In the genomic region with DNA sequence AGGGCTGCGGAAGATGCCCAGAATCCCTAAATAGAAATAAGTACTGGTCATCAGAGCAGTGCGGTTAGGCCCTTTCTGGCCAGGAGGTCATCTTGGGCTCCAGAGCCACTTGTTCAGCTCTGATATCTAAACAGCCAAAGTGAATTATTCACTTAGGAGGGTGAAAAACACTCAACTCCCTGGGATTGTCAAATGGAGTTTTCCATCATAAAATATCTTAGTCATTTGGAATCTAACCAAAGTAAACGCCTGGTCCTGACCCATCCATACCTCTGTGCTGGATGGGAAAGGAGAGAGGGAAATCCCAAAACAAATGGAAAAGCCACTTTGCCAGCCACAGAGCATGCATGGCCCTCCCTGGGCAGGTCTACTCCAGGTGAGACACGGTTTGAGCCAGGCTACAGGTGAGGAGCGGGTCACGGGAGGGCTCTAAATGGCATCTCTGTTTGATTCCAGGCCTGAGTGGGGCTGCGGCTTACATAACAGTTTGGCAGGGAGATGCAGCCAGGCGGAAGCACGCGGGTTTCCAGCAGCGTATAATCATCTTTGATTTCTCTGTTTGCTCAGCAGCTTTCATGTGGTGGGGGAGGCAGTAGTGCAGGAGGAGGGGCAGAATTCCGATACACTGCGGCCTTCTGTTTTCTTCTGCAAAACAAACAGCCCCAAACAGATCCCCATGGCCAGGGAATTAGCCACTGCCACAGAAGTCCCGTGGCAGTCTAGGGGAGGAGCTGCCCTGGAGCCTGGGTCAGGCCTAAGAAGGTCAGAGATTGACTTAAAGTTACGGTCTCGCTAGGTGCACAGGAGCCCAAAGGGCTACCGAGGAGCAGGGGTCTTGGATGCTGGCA, we compare ENCODE assay signal across 1 cellular context.
A peak's percentile ranks its signal among the peaks of the same experiment; 100 is the strongest.
TF ChIP-seq lines count a peak whose summit lies in the region.

No MANE protein-coding gene starts in this region.

TF ChIP-seq in HepG2, 621 proteins besides CTCF, POLR2A, EP300 and RAD21 (continued from another document and continues in another):
- TF ChIP-seq, protein P1, sequence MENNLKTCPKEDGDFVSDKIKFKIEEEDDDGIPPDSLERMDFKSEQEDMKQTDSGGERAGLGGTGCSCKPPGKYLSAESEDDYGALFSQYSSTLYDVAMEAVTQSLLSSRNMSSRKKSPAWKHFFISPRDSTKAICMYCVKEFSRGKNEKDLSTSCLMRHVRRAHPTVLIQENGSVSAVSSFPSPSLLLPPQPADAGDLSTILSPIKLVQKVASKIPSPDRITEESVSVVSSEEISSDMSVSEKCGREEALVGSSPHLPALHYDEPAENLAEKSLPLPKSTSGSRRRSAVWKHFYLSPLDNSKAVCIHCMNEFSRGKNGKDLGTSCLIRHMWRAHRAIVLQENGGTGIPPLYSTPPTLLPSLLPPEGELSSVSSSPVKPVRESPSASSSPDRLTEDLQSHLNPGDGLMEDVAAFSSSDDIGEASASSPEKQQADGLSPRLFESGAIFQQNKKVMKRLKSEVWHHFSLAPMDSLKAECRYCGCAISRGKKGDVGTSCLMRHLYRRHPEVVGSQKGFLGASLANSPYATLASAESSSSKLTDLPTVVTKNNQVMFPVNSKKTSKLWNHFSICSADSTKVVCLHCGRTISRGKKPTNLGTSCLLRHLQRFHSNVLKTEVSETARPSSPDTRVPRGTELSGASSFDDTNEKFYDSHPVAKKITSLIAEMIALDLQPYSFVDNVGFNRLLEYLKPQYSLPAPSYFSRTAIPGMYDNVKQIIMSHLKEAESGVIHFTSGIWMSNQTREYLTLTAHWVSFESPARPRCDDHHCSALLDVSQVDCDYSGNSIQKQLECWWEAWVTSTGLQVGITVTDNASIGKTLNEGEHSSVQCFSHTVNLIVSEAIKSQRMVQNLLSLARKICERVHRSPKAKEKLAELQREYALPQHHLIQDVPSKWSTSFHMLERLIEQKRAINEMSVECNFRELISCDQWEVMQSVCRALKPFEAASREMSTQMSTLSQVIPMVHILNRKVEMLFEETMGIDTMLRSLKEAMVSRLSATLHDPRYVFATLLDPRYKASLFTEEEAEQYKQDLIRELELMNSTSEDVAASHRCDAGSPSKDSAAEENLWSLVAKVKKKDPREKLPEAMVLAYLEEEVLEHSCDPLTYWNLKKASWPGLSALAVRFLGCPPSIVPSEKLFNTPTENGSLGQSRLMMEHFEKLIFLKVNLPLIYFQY (CRISPR knock-in tag; IDR thresholded peaks at IDR 0.05; ENCODE audit: borderline replicate concordance): no peak
- TF ChIP-seq ZNF34 (CRISPR knock-in tag; IDR thresholded peaks at IDR 0.05; ENCODE audit: borderline replicate concordance) (0 out of 2 replicates have a peak, but pooled peaks have one; percentile 74), ZNF567 (CRISPR knock-in tag; IDR thresholded peaks at IDR 0.05; ENCODE audit: borderline replicate concordance) (no peak), HNRNPLL (IDR thresholded peaks at IDR 0.05; ENCODE audit: low read depth, low read length, poor library complexity, severe bottlenecking) (no peak), ZNF124 (CRISPR knock-in tag; IDR thresholded peaks at IDR 0.05) (no peak), MAZ (IDR thresholded peaks at IDR 0.05; ENCODE audit: borderline replicate concordance, low read depth, low read length) (no peak), MAZ (CRISPR knock-in tag; IDR thresholded peaks at IDR 0.05; ENCODE audit: low read depth) (no peak), PBX3 (CRISPR knock-in tag; IDR thresholded peaks at IDR 0.05; ENCODE audit: borderline replicate concordance) (no peak), TEF (CRISPR knock-in tag; IDR thresholded peaks at IDR 0.05) (peak; percentile 82; the same call in 1 of the 2 replicates), SMYD3 (CRISPR knock-in tag; IDR thresholded peaks at IDR 0.05) (no peak), ATRX (CRISPR knock-in tag; IDR thresholded peaks at IDR 0.05; ENCODE audit: borderline replicate concordance) (no peak), SOX6 (IDR thresholded peaks at IDR 0.05) (no peak), SOX6 (CRISPR knock-in tag; IDR thresholded peaks at IDR 0.05) (peak; percentile 94), ZNF136 (CRISPR knock-in tag; IDR thresholded peaks at IDR 0.05; ENCODE audit: low read depth) (no peak), KAT8 (CRISPR knock-in tag; IDR thresholded peaks at IDR 0.05) (no peak), KLF16 (CRISPR knock-in tag; IDR thresholded peaks at IDR 0.05) (peak in 1 of 2 experiments; percentile 35; a peak in 1 of 4 replicates), ZNF614 (CRISPR knock-in tag; IDR thresholded peaks at IDR 0.05; ENCODE audit: borderline replicate concordance) (peak; percentile 46; the same call in 1 of the 2 replicates), CREM (IDR thresholded peaks at IDR 0.05) (peak; percentile 70), CREM (CRISPR knock-in tag; IDR thresholded peaks at IDR 0.05) (no peak), ZNF138 (CRISPR knock-in tag; IDR thresholded peaks at IDR 0.05; ENCODE audit: low read depth) (no peak), HDAC6 (IDR thresholded peaks at IDR 0.05; ENCODE audit: low read depth, low read length) (no peak), KMT2B (CRISPR knock-in tag; IDR thresholded peaks at IDR 0.05) (no peak), MAF1 (CRISPR knock-in tag; IDR thresholded peaks at IDR 0.05; ENCODE audit: borderline replicate concordance) (no peak), ZNF230 (CRISPR knock-in tag; IDR thresholded peaks at IDR 0.05) (0 out of 2 replicates have a peak, but pooled peaks have one; percentile 26), SIX1 (CRISPR knock-in tag; IDR thresholded peaks at IDR 0.05; ENCODE audit: borderline replicate concordance) (peak; percentile 78), ZNF253 (CRISPR knock-in tag; IDR thresholded peaks at IDR 0.05; ENCODE audit: borderline replicate concordance) (no peak), ZNF512 (CRISPR knock-in tag; IDR thresholded peaks at IDR 0.05) (no peak), ZNF576 (CRISPR knock-in tag; IDR thresholded peaks at IDR 0.05) (no peak), FOSL1 (CRISPR knock-in tag; IDR thresholded peaks at IDR 0.05; ENCODE audit: borderline replicate concordance) (no peak)
- TF ChIP-seq, protein P2, sequence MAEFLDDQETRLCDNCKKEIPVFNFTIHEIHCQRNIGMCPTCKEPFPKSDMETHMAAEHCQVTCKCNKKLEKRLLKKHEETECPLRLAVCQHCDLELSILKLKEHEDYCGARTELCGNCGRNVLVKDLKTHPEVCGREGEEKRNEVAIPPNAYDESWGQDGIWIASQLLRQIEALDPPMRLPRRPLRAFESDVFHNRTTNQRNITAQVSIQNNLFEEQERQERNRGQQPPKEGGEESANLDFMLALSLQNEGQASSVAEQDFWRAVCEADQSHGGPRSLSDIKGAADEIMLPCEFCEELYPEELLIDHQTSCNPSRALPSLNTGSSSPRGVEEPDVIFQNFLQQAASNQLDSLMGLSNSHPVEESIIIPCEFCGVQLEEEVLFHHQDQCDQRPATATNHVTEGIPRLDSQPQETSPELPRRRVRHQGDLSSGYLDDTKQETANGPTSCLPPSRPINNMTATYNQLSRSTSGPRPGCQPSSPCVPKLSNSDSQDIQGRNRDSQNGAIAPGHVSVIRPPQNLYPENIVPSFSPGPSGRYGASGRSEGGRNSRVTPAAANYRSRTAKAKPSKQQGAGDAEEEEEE (CRISPR knock-in tag; IDR thresholded peaks at IDR 0.05; ENCODE audit: borderline replicate concordance): no peak
- TF ChIP-seq, protein P3, sequence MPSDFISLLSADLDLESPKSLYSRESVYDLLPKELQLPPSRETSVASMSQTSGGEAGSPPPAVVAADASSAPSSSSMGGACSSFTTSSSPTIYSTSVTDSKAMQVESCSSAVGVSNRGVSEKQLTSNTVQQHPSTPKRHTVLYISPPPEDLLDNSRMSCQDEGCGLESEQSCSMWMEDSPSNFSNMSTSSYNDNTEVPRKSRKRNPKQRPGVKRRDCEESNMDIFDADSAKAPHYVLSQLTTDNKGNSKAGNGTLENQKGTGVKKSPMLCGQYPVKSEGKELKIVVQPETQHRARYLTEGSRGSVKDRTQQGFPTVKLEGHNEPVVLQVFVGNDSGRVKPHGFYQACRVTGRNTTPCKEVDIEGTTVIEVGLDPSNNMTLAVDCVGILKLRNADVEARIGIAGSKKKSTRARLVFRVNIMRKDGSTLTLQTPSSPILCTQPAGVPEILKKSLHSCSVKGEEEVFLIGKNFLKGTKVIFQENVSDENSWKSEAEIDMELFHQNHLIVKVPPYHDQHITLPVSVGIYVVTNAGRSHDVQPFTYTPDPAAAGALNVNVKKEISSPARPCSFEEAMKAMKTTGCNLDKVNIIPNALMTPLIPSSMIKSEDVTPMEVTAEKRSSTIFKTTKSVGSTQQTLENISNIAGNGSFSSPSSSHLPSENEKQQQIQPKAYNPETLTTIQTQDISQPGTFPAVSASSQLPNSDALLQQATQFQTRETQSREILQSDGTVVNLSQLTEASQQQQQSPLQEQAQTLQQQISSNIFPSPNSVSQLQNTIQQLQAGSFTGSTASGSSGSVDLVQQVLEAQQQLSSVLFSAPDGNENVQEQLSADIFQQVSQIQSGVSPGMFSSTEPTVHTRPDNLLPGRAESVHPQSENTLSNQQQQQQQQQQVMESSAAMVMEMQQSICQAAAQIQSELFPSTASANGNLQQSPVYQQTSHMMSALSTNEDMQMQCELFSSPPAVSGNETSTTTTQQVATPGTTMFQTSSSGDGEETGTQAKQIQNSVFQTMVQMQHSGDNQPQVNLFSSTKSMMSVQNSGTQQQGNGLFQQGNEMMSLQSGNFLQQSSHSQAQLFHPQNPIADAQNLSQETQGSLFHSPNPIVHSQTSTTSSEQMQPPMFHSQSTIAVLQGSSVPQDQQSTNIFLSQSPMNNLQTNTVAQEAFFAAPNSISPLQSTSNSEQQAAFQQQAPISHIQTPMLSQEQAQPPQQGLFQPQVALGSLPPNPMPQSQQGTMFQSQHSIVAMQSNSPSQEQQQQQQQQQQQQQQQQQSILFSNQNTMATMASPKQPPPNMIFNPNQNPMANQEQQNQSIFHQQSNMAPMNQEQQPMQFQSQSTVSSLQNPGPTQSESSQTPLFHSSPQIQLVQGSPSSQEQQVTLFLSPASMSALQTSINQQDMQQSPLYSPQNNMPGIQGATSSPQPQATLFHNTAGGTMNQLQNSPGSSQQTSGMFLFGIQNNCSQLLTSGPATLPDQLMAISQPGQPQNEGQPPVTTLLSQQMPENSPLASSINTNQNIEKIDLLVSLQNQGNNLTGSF (CRISPR knock-in tag; IDR thresholded peaks at IDR 0.05): no peak
- TF ChIP-seq, protein P4, sequence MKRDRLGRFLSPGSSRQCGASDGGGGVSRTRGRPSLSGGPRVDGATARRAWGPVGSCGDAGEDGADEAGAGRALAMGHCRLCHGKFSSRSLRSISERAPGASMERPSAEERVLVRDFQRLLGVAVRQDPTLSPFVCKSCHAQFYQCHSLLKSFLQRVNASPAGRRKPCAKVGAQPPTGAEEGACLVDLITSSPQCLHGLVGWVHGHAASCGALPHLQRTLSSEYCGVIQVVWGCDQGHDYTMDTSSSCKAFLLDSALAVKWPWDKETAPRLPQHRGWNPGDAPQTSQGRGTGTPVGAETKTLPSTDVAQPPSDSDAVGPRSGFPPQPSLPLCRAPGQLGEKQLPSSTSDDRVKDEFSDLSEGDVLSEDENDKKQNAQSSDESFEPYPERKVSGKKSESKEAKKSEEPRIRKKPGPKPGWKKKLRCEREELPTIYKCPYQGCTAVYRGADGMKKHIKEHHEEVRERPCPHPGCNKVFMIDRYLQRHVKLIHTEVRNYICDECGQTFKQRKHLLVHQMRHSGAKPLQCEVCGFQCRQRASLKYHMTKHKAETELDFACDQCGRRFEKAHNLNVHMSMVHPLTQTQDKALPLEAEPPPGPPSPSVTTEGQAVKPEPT (CRISPR knock-in tag; IDR thresholded peaks at IDR 0.05; ENCODE audit: low read depth): 0 out of 2 replicates have a peak, but pooled peaks have one; percentile 50
- TF ChIP-seq, protein P5, sequence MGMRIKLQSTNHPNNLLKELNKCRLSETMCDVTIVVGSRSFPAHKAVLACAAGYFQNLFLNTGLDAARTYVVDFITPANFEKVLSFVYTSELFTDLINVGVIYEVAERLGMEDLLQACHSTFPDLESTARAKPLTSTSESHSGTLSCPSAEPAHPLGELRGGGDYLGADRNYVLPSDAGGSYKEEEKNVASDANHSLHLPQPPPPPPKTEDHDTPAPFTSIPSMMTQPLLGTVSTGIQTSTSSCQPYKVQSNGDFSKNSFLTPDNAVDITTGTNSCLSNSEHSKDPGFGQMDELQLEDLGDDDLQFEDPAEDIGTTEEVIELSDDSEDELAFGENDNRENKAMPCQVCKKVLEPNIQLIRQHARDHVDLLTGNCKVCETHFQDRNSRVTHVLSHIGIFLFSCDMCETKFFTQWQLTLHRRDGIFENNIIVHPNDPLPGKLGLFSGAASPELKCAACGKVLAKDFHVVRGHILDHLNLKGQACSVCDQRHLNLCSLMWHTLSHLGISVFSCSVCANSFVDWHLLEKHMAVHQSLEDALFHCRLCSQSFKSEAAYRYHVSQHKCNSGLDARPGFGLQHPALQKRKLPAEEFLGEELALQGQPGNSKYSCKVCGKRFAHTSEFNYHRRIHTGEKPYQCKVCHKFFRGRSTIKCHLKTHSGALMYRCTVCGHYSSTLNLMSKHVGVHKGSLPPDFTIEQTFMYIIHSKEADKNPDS (CRISPR knock-in tag; IDR thresholded peaks at IDR 0.05): no peak
